Comparison of ENCODE assay signal across 26 cellular contexts in the genomic region with DNA sequence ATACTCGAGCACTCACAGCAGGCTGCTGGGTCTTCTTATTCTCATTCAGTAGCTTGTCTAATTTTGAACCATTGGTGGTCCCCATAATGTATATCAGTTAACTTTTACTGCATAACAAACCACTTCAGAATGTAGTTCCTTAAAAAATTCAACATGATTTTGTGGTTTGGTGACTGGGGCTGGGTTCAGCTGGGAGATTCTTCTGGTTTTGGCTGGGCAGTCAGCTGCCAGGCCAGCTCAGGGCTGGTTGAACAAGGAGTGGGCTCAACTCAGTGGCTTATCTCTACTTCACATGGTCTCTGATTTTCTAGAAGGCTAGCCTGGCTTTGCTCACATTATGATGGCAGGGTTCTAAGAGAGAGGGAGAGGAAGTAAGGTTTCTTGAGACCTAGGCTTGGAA.
"Had no signal": no experiment of that assay in that cellular context is flagged by ENCODE, and none has a peak within 500 bp of the region (broad histone marks: within the 10 kb centered on the region; RNA-seq: fewer than 3 reads in every experiment).

No MANE protein-coding gene starts in this region.

- H3K36me3 Mint-ChIP-seq: mesothelial cell of epicardium, naive B cell had no signal

- FAIRE-seq: endometrium, islet of Langerhans, keratinocyte had no signal

- H3K4me1 Mint-ChIP-seq: endodermal cell, mesothelial cell of epicardium, naive B cell had no signal

- H3K27me3 ChIP-seq: colonic mucosa, foreskin keratinocyte had no signal

- H3K36me3 ChIP-seq: colonic mucosa, gastroesophageal sphincter, heart right ventricle, left lung, lower lobe of right lung had no signal

- H3K9me3 ChIP-seq: colonic mucosa, left lung, lower lobe of right lung, mucosa of descending colon had no signal

- DNase-seq: colonic mucosa; cortex of kidney; effector CD8-positive, alpha-beta T cell; effector memory CD8-positive, alpha-beta T cell; endodermal cell; erythroblast; foreskin keratinocyte; glutamatergic neuron; head of caudate nucleus; heart right ventricle; hippocampal formation; left cardiac atrium; left lung; left ventricle myocardium superior; lower lobe of right lung; mesenchymal stem cell; mucosa of descending colon; naive B cell had no signal

- H3K4me1 ChIP-seq: colonic mucosa, foreskin keratinocyte, gastroesophageal sphincter, heart right ventricle, left lung, lower lobe of right lung had no signal

- H3K9me3 Mint-ChIP-seq: dendritic cell treated with granulocyte-macrophage colony-stimulating factor and Interleukin-4, amounts not matched to agents 40 ng/mL and 50 ng/mL, for 4 days; mesothelial cell of epicardium had no signal

- H3K4me3 Mint-ChIP-seq: dendritic cell treated with granulocyte-macrophage colony-stimulating factor and Interleukin-4, amounts not matched to agents 40 ng/mL and 50 ng/mL, for 4 days; effector memory CD8-positive, alpha-beta T cell; endodermal cell; mesothelial cell of epicardium; naive B cell had no signal

- H3K27ac ChIP-seq: colonic mucosa, epithelial cell of prostate, foreskin keratinocyte, gastroesophageal sphincter, heart right ventricle, left lung, lower lobe of right lung had no signal

- H3K27me3 Mint-ChIP-seq: dendritic cell treated with granulocyte-macrophage colony-stimulating factor and Interleukin-4, amounts not matched to agents 40 ng/mL and 50 ng/mL, for 4 days had no signal

- H3K4me3 ChIP-seq: colonic mucosa, gastroesophageal sphincter, heart right ventricle, left lung, lower lobe of right lung, mucosa of descending colon had no signal

- ATAC-seq: effector memory CD8-positive, alpha-beta T cell; esophagus mucosa; foreskin keratinocyte; gastroesophageal sphincter; heart right ventricle; left cardiac atrium; left lung; left ventricle myocardium superior; lower lobe of right lung; mucosa of descending colon had no signal

- H3K27ac Mint-ChIP-seq: dendritic cell treated with granulocyte-macrophage colony-stimulating factor and Interleukin-4, amounts not matched to agents 40 ng/mL and 50 ng/mL, for 4 days; effector memory CD8-positive, alpha-beta T cell; endodermal cell; mesothelial cell of epicardium; naive B cell had no signal
